In genomic region chr10:126919426-126919825, GRCh38 we compare ENCODE assay signal across 15 cellular contexts. TPM values are rescaled to one million over a fixed set of nuclear protein-coding genes. Genes with fewer than 3 reads are reported as not detected.
A peak's percentile ranks its signal among the peaks of the same experiment; 100 is the strongest.
DNase-seq lines count a peak whose midpoint lies in the region; ATAC-seq, FAIRE-seq and TF ChIP-seq lines count a peak whose summit lies in the region.
"Had no signal": no experiment of that assay in that cellular context is flagged by ENCODE, and none has a peak within 500 bp of the region (broad histone marks: within the 10 kb centered on the region; RNA-seq: fewer than 3 reads in every experiment).

No MANE protein-coding gene starts in this region.

- DNase-seq in left ventricle myocardium inferior (no peak), cardiac septum (ENCODE audit: low spot score) (no peak), HepG2 (ENCODE audit: low spot score) (no peak), sciatic nerve (ENCODE audit: low spot score) (no peak), GM03348 (ENCODE audit: low spot score) (no peak), adrenal gland (no peak), GM19240 (ENCODE audit: insufficient read length, low spot score) (no peak)
- DNase-seq: HCEC 1CT, IMR-90, NCI-H345, NCI-H526 treated with DMSO at 0.1 percent for 48 hours, OCI-M1, RPMI8226 had no signal

- H3K9ac ChIP-seq in HepG2 (ENCODE audit: insufficient read depth, low read depth, low read length) = no peak overlapping the region
- H3K9ac ChIP-seq: BLaER1 treated with 17β-estradiol and CSF1 and Interleukin-3, amounts not matched to agents 10 nM and 100 nM had no signal

- POLR2A ChIA-PET in HepG2 (lab: Yijun Ruan, JAX) = no interaction called here

- H3K27me3 ChIP-seq in left ventricle myocardium inferior (ENCODE audit: low read depth) (no peaks in the 10 kb centered on the region), HepG2 (ENCODE audit: control insufficient read depth in 1 of 2, insufficient read depth in 2 of 2, low read length in 2 of 2) (no peaks in the 10 kb centered on the region), adrenal gland (no peaks in the 10 kb centered on the region)
- H3K27me3 ChIP-seq: BLaER1 treated with 17β-estradiol and CSF1 and Interleukin-3, amounts not matched to agents 10 nM and 100 nM had no signal

- intact Hi-C loops in left ventricle myocardium inferior (cut with micrococcal nuclease) = no loop called here
- intact Hi-C loops in cardiac septum (cut with DNase I) = no loop called here
- intact Hi-C loops in HepG2 (cut with micrococcal nuclease; ENCODE audit: unreplicated experiment) = no loop called here
- intact Hi-C loops in sciatic nerve (cut with DNase I) = no loop called here
- intact Hi-C loops in adrenal gland (cut with DNase I) = no loop called here

- peak overlapping the region; percentile 50 for H3K27ac ChIP-seq in left ventricle myocardium inferior (replicated peaks)
- H3K27ac ChIP-seq in HepG2 (ENCODE audit: extremely low read length, insufficient read depth, low read length) = no peak overlapping the region
- no peak overlapping the region for H3K27ac ChIP-seq in adrenal gland
- H3K27ac ChIP-seq: BLaER1 treated with 17β-estradiol and CSF1 and Interleukin-3, amounts not matched to agents 10 nM and 100 nM had no signal

- H3K4me1 ChIP-seq in left ventricle myocardium inferior (peaks cover 35% of the 10 kb centered on the region), HepG2 (ENCODE audit: insufficient read depth, low read length) (no peaks in the 10 kb centered on the region), adrenal gland (replicated peaks in 1 of 2) (no peaks in the 10 kb centered on the region)
- H3K4me1 ChIP-seq: BLaER1 treated with 17β-estradiol and CSF1 and Interleukin-3, amounts not matched to agents 10 nM and 100 nM had no signal

- H3K36me3 ChIP-seq in left ventricle myocardium inferior = no peaks in the 10 kb centered on the region
- H3K36me3 ChIP-seq in HepG2 (replicated peaks in 1 of 2; ENCODE audit: control insufficient read depth in 1 of 2, insufficient read depth in 2 of 2, low read length in 2 of 2) = no peaks in the 10 kb centered on the region; a peak in 2 of 5 replicates
- no peaks in the 10 kb centered on the region for H3K36me3 ChIP-seq in adrenal gland (replicated peaks in 1 of 2)
- H3K36me3 ChIP-seq: BLaER1 treated with 17β-estradiol and CSF1 and Interleukin-3, amounts not matched to agents 10 nM and 100 nM had no signal

- TF ChIP-seq EP300 in HepG2 (IDR thresholded peaks at IDR 0.05; ENCODE audit: low read depth in 2 of 2, low read length in 2 of 2) (no peak), HepG2 (CRISPR knock-in tag; IDR thresholded peaks at IDR 0.05; ENCODE audit: borderline replicate concordance) (no peak)

- H3K79me2 ChIP-seq in HepG2 (ENCODE audit: insufficient read depth, low read length) = peaks cover 41% of the 10 kb centered on the region

- H3K9me3 ChIP-seq in left ventricle myocardium inferior (replicated peaks) = no peaks in the 10 kb centered on the region
- no peaks in the 10 kb centered on the region for H3K9me3 ChIP-seq in HepG2 (ENCODE audit: low read length)
- H3K9me3 ChIP-seq in adrenal gland (replicated peaks in 1 of 3) = no peaks in the 10 kb centered on the region

- H3K4me3 ChIP-seq in left ventricle myocardium inferior = no peak overlapping the region
- no peak overlapping the region for H3K4me3 ChIP-seq in HepG2 (replicated peaks in 1 of 3; ENCODE audit: insufficient read depth in 1 of 3, low read depth in 2 of 3, low read length in 3 of 3)
- no peak overlapping the region for H3K4me3 ChIP-seq in adrenal gland
- H3K4me3 ChIP-seq: BLaER1 treated with 17β-estradiol and CSF1 and Interleukin-3, amounts not matched to agents 10 nM and 100 nM had no signal

- H2AFZ ChIP-seq in HepG2 (ENCODE audit: low read length) = no peak overlapping the region

- H4K20me1 ChIP-seq in HepG2 (ENCODE audit: insufficient read depth, low read length) = no peaks in the 10 kb centered on the region
- H4K20me1 ChIP-seq: BLaER1 treated with 17β-estradiol and CSF1 and Interleukin-3, amounts not matched to agents 10 nM and 100 nM had no signal

- TF ChIP-seq POLR2A in HepG2 (IDR thresholded peaks at IDR 0.05; ENCODE audit: insufficient read depth in 1 of 2, low read depth in 2 of 2, low read length in 2 of 2) (no peak), adrenal gland (IDR thresholded peaks at IDR 0.05) (no peak)

- CTCF ChIA-PET in HepG2 (lab: Yijun Ruan, JAX; ENCODE audit: low intra/inter-chr PET ratio, low total read pairs) = no interaction called here

- no TSS peak for BruUV-seq in HepG2 (replicated peaks; lab: Mats Ljungman, UMichigan)

- ATAC-seq in HepG2 (no peak), sciatic nerve (peak; percentile 20), HG03159 (IDR thresholded peaks at IDR 0.05; ENCODE audit: unreplicated experiment) (no peak)

- TF ChIP-seq CTCF in left ventricle myocardium inferior (IDR thresholded peaks at IDR 0.05; ENCODE audit: borderline replicate concordance) (no peak), HepG2 (CRISPR knock-in tag; IDR thresholded peaks at IDR 0.05) (no peak), adrenal gland (IDR thresholded peaks at IDR 0.05) (no peak)

- no peak for TF ChIP-seq RAD21 in HepG2 (CRISPR knock-in tag; IDR thresholded peaks at IDR 0.05)

- no peak for FAIRE-seq in HepG2 (lab: Jason Lieb, UNC)

- in situ Hi-C loops in HepG2 (cut with HindIII; ENCODE audit: extremely low pct_ligation_motif_present, low pct_unique_long_range_greater_than_20kb) = no loop called here

- 95% methylated on average over 13 of the region's 13 CpGs for WGBS in HepG2 (ENCODE audit: low lambda C conversion rate)
- 75 to 83% (median 79%) methylated on average over 11 to 13 of the region's 13 CpGs for WGBS in adrenal gland, 4 donors

- no peak overlapping the region for H3K4me2 ChIP-seq in HepG2 (ENCODE audit: low read depth, low read length)
- H3K4me2 ChIP-seq: BLaER1 treated with 17β-estradiol and CSF1 and Interleukin-3, amounts not matched to agents 10 nM and 100 nM had no signal

TF ChIP-seq in HepG2, 621 proteins besides CTCF, POLR2A, EP300 and RAD21:
- TF ChIP-seq ZNF564 (CRISPR knock-in tag; IDR thresholded peaks at IDR 0.05) = no peak
- TF ChIP-seq RBM22 (optimal IDR thresholded peaks at IDR 0.05; ENCODE audit: low read length) = peak; percentile 20

RNA-seq across cellular contexts. Expression of gene DOCK1, which starts 14.2 kb away (rescaled TPM):
- total RNA-seq in left ventricle myocardium inferior (16.8 TPM), cardiac septum (31.2 TPM), HepG2 (2016; rRNA removed; fragmentation: Illumina TruSeq; extraction: Trizol) (25.5 and 29.1 TPM in 2 replicates), sciatic nerve (99.7 TPM), adrenal gland (10 to 100 TPM; 18.1 to 30.4 (median 24.5) TPM)
- 22.3 and 25.5 TPM in 2 replicates for total RNA-seq in HepG2 (2016; cell fraction: cytosol; rRNA removed; fragmentation: Illumina TruSeq; extraction: Trizol; ENCODE audit: low read depth)
- 23.0 and 25.1 TPM in 2 replicates for total RNA-seq in HepG2 (2016; cell fraction: insoluble cytoplasmic fraction; rRNA removed; fragmentation: Illumina TruSeq; extraction: Trizol)
- total RNA-seq in HepG2 (2016; cell fraction: membrane; rRNA removed; fragmentation: Illumina TruSeq; extraction: Trizol) = 17.4 TPM in 2 replicates
- 46.0 and 55.5 TPM in 2 replicates for total RNA-seq in HepG2 (2016; cell fraction: nucleus; rRNA removed; fragmentation: Illumina TruSeq; extraction: Trizol)
- polyA plus RNA-seq in HepG2 (2011; rRNA removed) (8.1 and 8.3 TPM in 2 replicates), adrenal gland (10 to 100 TPM in 1 of 3 donors, 1 to 10 TPM in 2; 8.1 to 14.5 (median 8.3) TPM)
- 6.6 and 8.0 TPM in 2 replicates for polyA plus RNA-seq in HepG2 (2011; cell fraction: cytosol; rRNA removed)
- 10.1 and 12.3 TPM in 2 replicates for polyA plus RNA-seq in HepG2 (2011; cell fraction: nucleus; rRNA removed)
- 11.9 and 14.3 TPM in 2 replicates for polyA plus RNA-seq in HepG2 (2012)
- polyA plus RNA-seq in HepG2 (2016; cell fraction: cytosol; fragmentation: Illumina TruSeq; extraction: Trizol; ENCODE audit: low read depth) = 0.50 and 0.71 TPM in 2 replicates
- 13.8 and 18.7 TPM in 2 replicates for polyA plus RNA-seq in HepG2 (2016; cell fraction: insoluble cytoplasmic fraction; fragmentation: Illumina TruSeq; extraction: Trizol; ENCODE audit: low read depth)
- polyA plus RNA-seq in HepG2 (2016; cell fraction: membrane; fragmentation: Illumina TruSeq; extraction: Trizol; ENCODE audit: low read depth) = 2.1 and 3.7 TPM in 2 replicates
- polyA plus RNA-seq in HepG2 (2016; cell fraction: nucleus; fragmentation: Illumina TruSeq; extraction: Trizol; ENCODE audit: insufficient read depth, low read depth) = 15.6 and 18.3 TPM in 2 replicates
- polyA minus RNA-seq in HepG2 (2011; rRNA and poly(A)+ RNA removed; ENCODE audit: low replicate concordance) = 18.0 and 25.9 TPM in 2 replicates
- 10.6 and 15.4 TPM in 2 replicates for polyA minus RNA-seq in HepG2 (2011; cell fraction: cytosol; rRNA and poly(A)+ RNA removed)
- 47.3 and 50.0 TPM in 2 replicates for polyA minus RNA-seq in HepG2 (2011; cell fraction: nucleus; rRNA and poly(A)+ RNA removed)
